8 cellular contexts compared by ENCODE assay signal in genomic region chr10:87095241-87095945, GRCh38. TPM values are rescaled to one million over a fixed set of nuclear protein-coding genes. Genes with fewer than 3 reads are reported as not detected.
DNase-seq lines count a peak whose midpoint lies in the region; ATAC-seq and TF ChIP-seq lines count a peak whose summit lies in the region.

No MANE protein-coding gene starts in this region.

- 7 to 8% methylated on average over 18 to 59 of the region's 59 CpGs for WGBS in endodermal cell (ENCODE audit: insufficient coverage in 1 of 2, insufficient read length in 1 of 2), 2 experiments

- peak overlapping the region; percentile 85 for H3K4me3 ChIP-seq in endodermal cell (ENCODE audit: low read length)

- no peaks in the 10 kb centered on the region for H3K9me3 ChIP-seq in endodermal cell (ENCODE audit: control insufficient read depth, low read length)

- in situ Hi-C loops in ACHN (cut with HindIII; ENCODE audit: low pct_ligation_motif_present, low pct_unique_long_range_greater_than_20kb, low sequenced_read_pairs), result no loop called here

- peaks cover 24% of the 10 kb centered on the region for H3K36me3 Mint-ChIP-seq in endodermal cell (ENCODE audit: low read depth)

- no peak for TF ChIP-seq CTCF in endodermal cell (conservative IDR thresholded peaks at IDR 0.05)

- H3K36me3 ChIP-seq in endodermal cell (ENCODE audit: control insufficient read depth, insufficient read depth, low read length), result peaks cover 26% of the 10 kb centered on the region

- peaks cover 5% of the 10 kb centered on the region for H3K4me1 ChIP-seq in endodermal cell (ENCODE audit: control insufficient read depth, insufficient read depth, low read length)

- peak overlapping the region; percentile 94 for H3K27ac Mint-ChIP-seq in endodermal cell

- H3K9ac ChIP-seq in endodermal cell (ENCODE audit: extremely low read depth, low read length, poor library complexity, severe bottlenecking), result peak overlapping the region; percentile 86

- H3K9me3 Mint-ChIP-seq in endodermal cell, result no peaks in the 10 kb centered on the region

- no peaks in the 10 kb centered on the region for H3K27me3 ChIP-seq in endodermal cell (ENCODE audit: control insufficient read depth, insufficient read depth, low read length, poor library complexity, severe bottlenecking)

- H3K27me3 Mint-ChIP-seq in endodermal cell (ENCODE audit: insufficient read depth), result no peaks in the 10 kb centered on the region

- DNase-seq in ACHN (peak; percentile 88), NCI-H82 treated with DMSO at 0.1 percent for 48 hours (lab: John Stamatoyannopoulos, UW; ENCODE audit: unreplicated experiment) (peak; percentile 12), endodermal cell (peak; percentile 91), midbrain (lab: John Stamatoyannopoulos, UW) (peak; percentile 64)
- DNase-seq in activated CD8-positive, alpha-beta memory T cell treated with anti-CD3 and anti-CD28 coated beads, Interleukin-2, amount 50 U/mL, for 1 hour (ENCODE audit: extremely low read depth), result peak; percentile 55
- peak; percentile 65 to 76 for DNase-seq in stimulated activated CD8-positive, alpha-beta memory T cell treated with anti-CD3 and anti-CD28 coated beads, Interleukin-2, amount 100 ng/mL, for 48 hours (ENCODE audit: low read depth in 2 of 2)

- H3K4me3 Mint-ChIP-seq in endodermal cell, result peak overlapping the region; percentile 85

- peak; percentile 49 for ATAC-seq in GM18520 (IDR thresholded peaks at IDR 0.05; ENCODE audit: unreplicated experiment)
- peak; percentile 62 for ATAC-seq in HG03045 (IDR thresholded peaks at IDR 0.05; ENCODE audit: unreplicated experiment)

- peaks cover 21% of the 10 kb centered on the region for H3K4me1 Mint-ChIP-seq in endodermal cell

- H3K27ac ChIP-seq in endodermal cell (ENCODE audit: low read depth, low read length), result peak overlapping the region; percentile 76

RNA-seq across cellular contexts. Expression of gene SHLD2, which starts 0.4 kb away (rescaled TPM):
- 10 to 100 TPM; 30.0 to 30.5 TPM for total RNA-seq in endodermal cell
- polyA plus RNA-seq in endodermal cell (2013, experiment 1 of 2), result 19.2 TPM
- 19.4 TPM for polyA plus RNA-seq in endodermal cell (2013, experiment 2 of 2)

RNA-seq across cellular contexts. Expression of gene GLUD1, which starts 0.8 kb away (rescaled TPM):
- 100 to 1,000 TPM; 104 to 107 TPM for total RNA-seq in endodermal cell
- polyA plus RNA-seq in endodermal cell (2013, experiment 1 of 2), result 80.7 TPM
- polyA plus RNA-seq in endodermal cell (2013, experiment 2 of 2), result 74.5 TPM

Comparison
In these comparisons a context has a peak if more than half of its experiments do, and no peak if none do; other contexts are left out.
1. Peak in every context shown above with its lines: DNase-seq, ATAC-seq, H3K4me3 ChIP-seq and H3K27ac ChIP-seq.
2. DNase-seq: peak in every context shown above with its lines; median percentile 91 in endodermal cell; 88 in ACHN; 70 in stimulated activated CD8-positive, alpha-beta memory T cell treated with anti-CD3 and anti-CD28 coated beads, Interleukin-2, amount 100 ng/mL, for 48 hours; 64 in midbrain; 55 in activated CD8-positive, alpha-beta memory T cell treated with anti-CD3 and anti-CD28 coated beads, Interleukin-2, amount 50 U/mL, for 1 hour; 12 in NCI-H82 treated with DMSO at 0.1 percent for 48 hours.